ENCODE assay signal across 16 cellular contexts in genomic region chr16:24826096-24826690, GRCh38. TPM values are rescaled to one million over a fixed set of nuclear protein-coding genes. Genes with fewer than 3 reads are reported as not detected.
DNase-seq lines count a peak whose midpoint lies in the region; ATAC-seq and TF ChIP-seq lines count a peak whose summit lies in the region.
"Had no signal": no experiment of that assay in that cellular context is flagged by ENCODE, and none has a peak within 500 bp of the region (broad histone marks: within the 10 kb centered on the region; RNA-seq: fewer than 3 reads in every experiment).

No MANE protein-coding gene starts in this region.

- intact Hi-C loops in natural killer cell (cut with micrococcal nuclease) (no loop called here), lower lobe of right lung (cut with DNase I) (no loop called here), upper lobe of right lung (cut with DNase I) (no loop called here)

- peaks cover 17 to 18% of the 10 kb centered on the region in 2 donors for H3K4me1 Mint-ChIP-seq in natural killer cell
- peaks cover 14 to 15% of the 10 kb centered on the region in 2 donors for H3K4me1 Mint-ChIP-seq in natural killer cell treated with Interleukin-12 subunit alpha and Interleukin-12 subunit beta and Interleukin-15 and Interleukin-18, amount 100 ng/mL, for 72 hours (ENCODE audit: low read depth in 2 of 2)
- peaks cover 10% of the 10 kb centered on the region for H3K4me1 Mint-ChIP-seq in endodermal cell
- no peaks in the 10 kb centered on the region for H3K4me1 Mint-ChIP-seq in T-cell
- H3K4me1 Mint-ChIP-seq: B cell; CD4-positive, alpha-beta memory T cell; IgD-negative memory B cell had no signal

- no peak overlapping the region for H3K9ac ChIP-seq in endodermal cell (ENCODE audit: extremely low read depth, low read length, poor library complexity, severe bottlenecking)

- no peaks in the 10 kb centered on the region for H3K4me1 ChIP-seq in endodermal cell (ENCODE audit: control insufficient read depth, insufficient read depth, low read length)
- H3K4me1 ChIP-seq in lower lobe of right lung = no peaks in the 10 kb centered on the region
- no peaks in the 10 kb centered on the region for H3K4me1 ChIP-seq in upper lobe of right lung

- H3K27me3 Mint-ChIP-seq in natural killer cell (ENCODE audit: low read depth in 2 of 2) (no peaks in the 10 kb centered on the region), endodermal cell (ENCODE audit: insufficient read depth) (no peaks in the 10 kb centered on the region), T-cell (no peaks in the 10 kb centered on the region)
- no peaks in the 10 kb centered on the region for H3K27me3 Mint-ChIP-seq in natural killer cell treated with Interleukin-12 subunit alpha and Interleukin-12 subunit beta and Interleukin-15 and Interleukin-18, amount 100 ng/mL, for 72 hours
- H3K27me3 Mint-ChIP-seq: B cell; CD4-positive, alpha-beta memory T cell; IgD-negative memory B cell had no signal

- TF ChIP-seq CTCF in natural killer cell (IDR thresholded peaks at IDR 0.05) (no peak), endodermal cell (conservative IDR thresholded peaks at IDR 0.05) (no peak), lower lobe of right lung (IDR thresholded peaks at IDR 0.05) (no peak), upper lobe of right lung (IDR thresholded peaks at IDR 0.05) (no peak)

- H3K9me3 ChIP-seq in endodermal cell (ENCODE audit: control insufficient read depth, low read length) = no peaks in the 10 kb centered on the region
- no peaks in the 10 kb centered on the region for H3K9me3 ChIP-seq in lower lobe of right lung
- H3K9me3 ChIP-seq in upper lobe of right lung = no peaks in the 10 kb centered on the region

- CTCF ChIA-PET in T-cell (lab: Charles Lee) = interaction anchor here in 1 of 2 donors (0.6 kb wide), 1 partner anchor 276 kb away, joined by 4 read pairs; no protein-coding TSS in a partner anchor

- peak overlapping the region; percentile 39 to 50 for H3K27ac Mint-ChIP-seq in natural killer cell
- H3K27ac Mint-ChIP-seq in natural killer cell treated with Interleukin-12 subunit alpha and Interleukin-12 subunit beta and Interleukin-15 and Interleukin-18, amount 100 ng/mL, for 72 hours = no peak overlapping the region
- H3K27ac Mint-ChIP-seq in endodermal cell = no peak overlapping the region
- no peak overlapping the region for H3K27ac Mint-ChIP-seq in T-cell
- H3K27ac Mint-ChIP-seq: B cell, IgD-negative memory B cell had no signal

- DNase-seq in natural killer cell = no peak
- no peak for DNase-seq in natural killer cell treated with Interleukin-12 subunit alpha and Interleukin-12 subunit beta and Interleukin-15 and Interleukin-18, amount 100 ng/mL, for 72 hours (ENCODE audit: low spot score)
- peak; percentile 22 for DNase-seq in endodermal cell
- no peak for DNase-seq in lower lobe of right lung
- no peak for DNase-seq in upper lobe of right lung
- no peak for DNase-seq in SW480 (ENCODE audit: low spot score)
- no peak for DNase-seq in T-cell
- no peak for DNase-seq in NCI-H2196 (lab: John Stamatoyannopoulos, UW; ENCODE audit: unreplicated experiment)
- DNase-seq: CD4-positive, alpha-beta memory T cell; DMS79 treated with DMSO at 0.1 percent for 48 hours; NCI-H1436; NCI-H2081 treated with DMSO at 0.1 percent for 48 hours; NCI-H446 had no signal

- H3K4me3 Mint-ChIP-seq in natural killer cell (no peak overlapping the region), endodermal cell (no peak overlapping the region), T-cell (no peak overlapping the region)
- no peak overlapping the region for H3K4me3 Mint-ChIP-seq in natural killer cell treated with Interleukin-12 subunit alpha and Interleukin-12 subunit beta and Interleukin-15 and Interleukin-18, amount 100 ng/mL, for 72 hours
- H3K4me3 Mint-ChIP-seq: B cell; CD4-positive, alpha-beta memory T cell had no signal

- no peak overlapping the region for H3K4me3 ChIP-seq in endodermal cell (ENCODE audit: low read length)
- H3K4me3 ChIP-seq in lower lobe of right lung = no peak overlapping the region
- H3K4me3 ChIP-seq in upper lobe of right lung = no peak overlapping the region

- WGBS in endodermal cell (ENCODE audit: insufficient coverage in 1 of 2, insufficient read length in 1 of 2), 2 experiments = 92 to 95% methylated on average over 10 to 12 of the region's 12 CpGs

- H3K36me3 ChIP-seq in endodermal cell (ENCODE audit: control insufficient read depth, insufficient read depth, low read length) (peaks cover 62% of the 10 kb centered on the region), lower lobe of right lung (peaks cover 78% of the 10 kb centered on the region), upper lobe of right lung (peaks cover 59% of the 10 kb centered on the region)

- POLR2A ChIA-PET in T-cell (lab: Charles Lee) = no interaction called here

- no peaks in the 10 kb centered on the region for H3K27me3 ChIP-seq in endodermal cell (ENCODE audit: control insufficient read depth, insufficient read depth, low read length, poor library complexity, severe bottlenecking)
- H3K27me3 ChIP-seq in lower lobe of right lung (ENCODE audit: low read depth) = no peaks in the 10 kb centered on the region
- no peaks in the 10 kb centered on the region for H3K27me3 ChIP-seq in upper lobe of right lung

- H3K27ac ChIP-seq in endodermal cell (ENCODE audit: low read depth, low read length) (no peak overlapping the region), lower lobe of right lung (no peak overlapping the region), upper lobe of right lung (no peak overlapping the region)

- no peak for ATAC-seq in natural killer cell
- ATAC-seq in natural killer cell treated with Interleukin-12 subunit alpha and Interleukin-12 subunit beta and Interleukin-15 and Interleukin-18, amount 100 ng/mL, for 72 hours = no peak
- ATAC-seq in lower lobe of right lung = peak; percentile 71 to 82
- peak; percentile 56 for ATAC-seq in upper lobe of right lung
- ATAC-seq in T-cell (replicated peaks in 1 of 4) = no peak

- H3K9me3 Mint-ChIP-seq in natural killer cell = no peaks in the 10 kb centered on the region
- H3K9me3 Mint-ChIP-seq in natural killer cell treated with Interleukin-12 subunit alpha and Interleukin-12 subunit beta and Interleukin-15 and Interleukin-18, amount 100 ng/mL, for 72 hours = no peaks in the 10 kb centered on the region
- H3K9me3 Mint-ChIP-seq in endodermal cell = no peaks in the 10 kb centered on the region
- H3K9me3 Mint-ChIP-seq in T-cell = no peaks in the 10 kb centered on the region

- H3K36me3 Mint-ChIP-seq in natural killer cell (peaks cover 14% of the 10 kb centered on the region), endodermal cell (ENCODE audit: low read depth) (peaks cover 62% of the 10 kb centered on the region), T-cell (peaks cover 51% of the 10 kb centered on the region)
- peaks cover 12% of the 10 kb centered on the region for H3K36me3 Mint-ChIP-seq in natural killer cell treated with Interleukin-12 subunit alpha and Interleukin-12 subunit beta and Interleukin-15 and Interleukin-18, amount 100 ng/mL, for 72 hours

RNA-seq across cellular contexts. Expression of gene SLC5A11, which starts 19.6 kb away (rescaled TPM):
- total RNA-seq in natural killer cell = under 1 TPM in 2 of 3 donors, not detected in 1; 0.20 to 0.40 TPM
- total RNA-seq in natural killer cell treated with Interleukin-12 subunit alpha and Interleukin-12 subunit beta and Interleukin-15 and Interleukin-18, amount 100 ng/mL, for 72 hours = 1 to 10 TPM in 1 of 2 donors, under 1 TPM in 1; 0.81 to 2.4 TPM
- under 1 TPM in 1 of 2 donors, not detected in 1; 0.29 TPM for total RNA-seq in endodermal cell
- polyA plus RNA-seq in endodermal cell (2013, experiment 1 of 2) = not detected
- not detected for polyA plus RNA-seq in endodermal cell (2013, experiment 2 of 2)
- total RNA-seq in lower lobe of right lung = 0.27 TPM
- total RNA-seq in upper lobe of right lung = not detected
- total RNA-seq in T-cell = 1 to 10 TPM in 1 of 5 donors, under 1 TPM in 3, not detected in 1; 0.36 to 4.2 (median 0.62) TPM
- total RNA-seq: LHCN-M2 had no signal
- polyA plus RNA-seq: CD4-positive, alpha-beta memory T cell had no signal

Comparison
In these comparisons a context has a peak if more than half of its experiments do, and no peak if none do; other contexts are left out.
1. H3K27ac Mint-ChIP-seq: peak in natural killer cell (2 of 2); none in natural killer cell treated with Interleukin-12 subunit alpha and Interleukin-12 subunit beta and Interleukin-15 and Interleukin-18, amount 100 ng/mL, for 72 hours (0 of 2), endodermal cell (single experiment) and T-cell (0 of 2).
2. ATAC-seq: peak in lower lobe of right lung (2 of 2) and upper lobe of right lung (single experiment); none in natural killer cell (0 of 3), natural killer cell treated with Interleukin-12 subunit alpha and Interleukin-12 subunit beta and Interleukin-15 and Interleukin-18, amount 100 ng/mL, for 72 hours (0 of 2) and T-cell (0 of 4).